Comparison of ENCODE assay signal across 19 cellular contexts in genomic region chr5:150397749-150398431, GRCh38. TPM values are rescaled to one million over a fixed set of nuclear protein-coding genes. Genes with fewer than 3 reads are reported as not detected.
DNase-seq lines count a peak whose midpoint lies in the region; ATAC-seq, FAIRE-seq and TF ChIP-seq lines count a peak whose summit lies in the region.
"Had no signal": no experiment of that assay in that cellular context is flagged by ENCODE, and none has a peak within 500 bp of the region (broad histone marks: within the 10 kb centered on the region; RNA-seq: fewer than 3 reads in every experiment).

No MANE protein-coding gene starts in this region.

- H3K4me2 ChIP-seq in GM23338 (no peak overlapping the region), GM12878 (ENCODE audit: control insufficient read depth, insufficient read depth) (no peak overlapping the region), osteoblast (ENCODE audit: insufficient read depth, low read length) (no peak overlapping the region)
- H3K4me2 ChIP-seq: A549 had no signal

- no peak overlapping the region for H3K4me3 ChIP-seq in GM23338
- H3K4me3 ChIP-seq in GM12878: no peak overlapping the region
- no peak overlapping the region for H3K4me3 ChIP-seq in osteoblast (ENCODE audit: insufficient read depth, low read length)
- H3K4me3 ChIP-seq: A549, sigmoid colon had no signal

- RAD21 ChIA-PET in GM12878 (lab: Charles Lee; ENCODE audit: unreplicated experiment): interaction anchor here (1.2 to 8.6 kb wide), 8 partner anchors 13 to 238 kb away, joined by 3 to 115 read pairs (median 4); partner anchors contain the start of gene CD74

- no peak for TF ChIP-seq EP300 in GM12878 (IDR thresholded peaks at IDR 0.05; ENCODE audit: borderline replicate concordance in 1 of 2, control insufficient read depth in 1 of 2, low read depth in 2 of 2, low read length in 2 of 2)

- POLR2A ChIA-PET in activated CD4-positive, alpha-beta memory T cell treated with anti-CD3 and anti-CD28 coated beads, Interleukin-2, amount 10 ng/mL, durations not matched to agents 7 days and 5 days (lab: Charles Lee): interaction anchor here (0.7 to 6.4 kb wide), 9 partner anchors 9 to 46 kb away, joined by 3 to 74 read pairs (median 4); partner anchors contain the start of genes CD74 and TCOF1
- POLR2A ChIA-PET in activated CD4-positive, alpha-beta memory T cell treated with anti-CD3 and anti-CD28 coated beads for 36 hours (lab: Charles Lee): interaction anchor here (1.2 kb wide), 1 partner anchor 13 kb away, joined by 3 read pairs; no protein-coding TSS in a partner anchor
- POLR2A ChIA-PET in GM12878 (lab: Charles Lee): interaction anchor here (1.1 to 4.9 kb wide), 9 partner anchors 9 to 50 kb away, joined by 4 to 39 read pairs (median 5); partner anchors contain the start of gene CD74

- no peak overlapping the region for H3K4me3 Mint-ChIP-seq in activated CD4-positive, alpha-beta memory T cell treated with anti-CD3 and anti-CD28 coated beads, Interleukin-2, amount 10 ng/mL, durations not matched to agents 7 days and 5 days
- H3K4me3 Mint-ChIP-seq in activated CD4-positive, alpha-beta memory T cell treated with anti-CD3 and anti-CD28 coated beads for 36 hours: no peak overlapping the region
- H3K4me3 Mint-ChIP-seq in GM23338: peak overlapping the region; percentile 5; the same call in 1 of the 3 replicates

- H3K27ac ChIP-seq in GM23338 (ENCODE audit: low read depth) (no peak overlapping the region), GM12878 (ENCODE audit: control insufficient read depth, insufficient read depth) (no peak overlapping the region), osteoblast (ENCODE audit: low read depth, low read length) (no peak overlapping the region)
- H3K27ac ChIP-seq: A549, sigmoid colon had no signal

- in situ Hi-C loops in GM12878 (cut with MboI): no loop called here

- FAIRE-seq in GM12878 (lab: Jason Lieb, UNC): no peak
- FAIRE-seq: A549, urothelium cell line had no signal

- H3K27me3 ChIP-seq in GM23338 (ENCODE audit: insufficient read depth): no peaks in the 10 kb centered on the region
- H3K27me3 ChIP-seq in GM12878 (replicated peaks in 1 of 2; ENCODE audit: control insufficient read depth in 2 of 2, insufficient read depth in 2 of 2, low read length in 1 of 2): no peaks in the 10 kb centered on the region
- no peaks in the 10 kb centered on the region for H3K27me3 ChIP-seq in osteoblast (ENCODE audit: insufficient read depth, low read length)
- H3K27me3 ChIP-seq: sigmoid colon had no signal

- peaks cover 7% of the 10 kb centered on the region; the same call in 1 of the 2 replicates for H4K20me1 ChIP-seq in GM23338 (replicated peaks; ENCODE audit: insufficient read depth)
- peaks cover 13% of the 10 kb centered on the region for H4K20me1 ChIP-seq in GM12878 (ENCODE audit: control insufficient read depth, insufficient read depth)
- H4K20me1 ChIP-seq in osteoblast (ENCODE audit: insufficient read depth, low read length): no peaks in the 10 kb centered on the region

- no peak for DNase-seq in activated CD4-positive, alpha-beta memory T cell treated with anti-CD3 and anti-CD28 coated beads, Interleukin-2, amount 10 ng/mL, durations not matched to agents 7 days and 5 days
- no peak for DNase-seq in activated CD4-positive, alpha-beta memory T cell treated with anti-CD3 and anti-CD28 coated beads for 36 hours
- DNase-seq in GM23338 (ENCODE audit: low spot score) (no peak), GM12878 (ENCODE audit: low read depth, low spot score) (no peak), osteoblast (ENCODE audit: insufficient read length, low spot score, missing footprints) (peak; percentile 25), DMS79 (lab: John Stamatoyannopoulos, UW) (no peak), NCI-H446 treated with DMSO at 0.1 percent for 48 hours (lab: John Stamatoyannopoulos, UW) (no peak)
- DNase-seq: effector CD8-positive, alpha-beta T cell; foreskin melanocyte; GDM1; GOT3; NCI-H1436 treated with DMSO at 0.1 percent for 48 hours; NCI-H510A; sigmoid colon; stimulated activated CD4-positive, alpha-beta T cell treated with anti-CD3 and anti-CD28 coated beads, Interleukin-4, amount 100 ng/mL, for 4 hours had no signal

- ATAC-seq in GM23338 (peak; percentile 6; the same call in 2 of the 3 replicates), GM12878 (no peak), HG03442 (IDR thresholded peaks at IDR 0.05; ENCODE audit: unreplicated experiment) (no peak)

- SMC1A ChIA-PET in GM12878 (lab: Charles Lee; ENCODE audit: uncharacterized antibody, unreplicated experiment): interaction anchor here (0.7 to 8.1 kb wide), 16 partner anchors 8 to 65 kb away, joined by 3 to 127 read pairs (median 4); partner anchors contain the start of genes CD74 and TCOF1

- TF ChIP-seq CTCF in GM23338 (conservative IDR thresholded peaks at IDR 0.05; ENCODE audit: low read depth in 2 of 2): peak in 1 of 2 experiments; percentile 30; a peak in 2 of 4 replicates
- no peak for TF ChIP-seq CTCF in GM12878 (IDR thresholded peaks at IDR 0.05 in 2 of 3, conservative IDR thresholded peaks at IDR 0.05 in 1 of 3; ENCODE audit: control insufficient read depth in 2 of 3, extremely low read depth in 1 of 3, insufficient read depth in 1 of 3, low read depth in 3 of 3, low read length in 3 of 3)
- no peak for TF ChIP-seq CTCF in osteoblast (IDR thresholded peaks at IDR 0.05; ENCODE audit: extremely low read depth, low read depth, low read length)

- H3K79me2 ChIP-seq in GM23338 (replicated peaks; ENCODE audit: insufficient read depth) (no peaks in the 10 kb centered on the region), GM12878 (ENCODE audit: control insufficient read depth, insufficient read depth, low read length) (no peaks in the 10 kb centered on the region), osteoblast (ENCODE audit: insufficient read depth, low read length) (no peaks in the 10 kb centered on the region)

- CTCF ChIA-PET in activated CD4-positive, alpha-beta memory T cell treated with anti-CD3 and anti-CD28 coated beads, Interleukin-2, amount 10 ng/mL, durations not matched to agents 7 days and 5 days (lab: Charles Lee): interaction anchor here (1.0 to 3.3 kb wide), 11 partner anchors 9 to 47 kb away, joined by 3 to 29 read pairs (median 5); partner anchors contain the start of gene CD74
- CTCF ChIA-PET in activated CD4-positive, alpha-beta memory T cell treated with anti-CD3 and anti-CD28 coated beads for 36 hours (lab: Charles Lee): interaction anchor here (0.7 to 3.9 kb wide), 12 partner anchors 13 to 52 kb away, joined by 3 to 28 read pairs (median 6); partner anchors contain the start of genes CD74 and RPS14
- CTCF ChIA-PET in GM12878 (lab: Yijun Ruan, JAX): interaction anchor here (0.6 to 14.0 kb wide), 23 partner anchors 8 to 148 kb away, joined by 3 to 274 read pairs (median 6); partner anchors contain the start of gene CD74

- H3K4me1 Mint-ChIP-seq in activated CD4-positive, alpha-beta memory T cell treated with anti-CD3 and anti-CD28 coated beads, Interleukin-2, amount 10 ng/mL, durations not matched to agents 7 days and 5 days: no peaks in the 10 kb centered on the region
- no peaks in the 10 kb centered on the region for H3K4me1 Mint-ChIP-seq in activated CD4-positive, alpha-beta memory T cell treated with anti-CD3 and anti-CD28 coated beads for 36 hours (ENCODE audit: low read depth)
- H3K4me1 Mint-ChIP-seq in GM23338: no peaks in the 10 kb centered on the region; the same call in 2 of the 3 replicates

- BruUV-seq in GM12878 (replicated peaks; lab: Mats Ljungman, UMichigan): no TSS peak

- no peak overlapping the region for H3K9ac ChIP-seq in GM12878 (ENCODE audit: control insufficient read depth, insufficient read depth, low read length)

- H3K9me2 ChIP-seq in GM23338 (ENCODE audit: insufficient read depth): no peaks in the 10 kb centered on the region

- H3K9me3 ChIP-seq in GM12878 (replicated peaks; ENCODE audit: control insufficient read depth, insufficient read depth, low read length) (no peaks in the 10 kb centered on the region), osteoblast (ENCODE audit: low read depth, low read length) (no peaks in the 10 kb centered on the region)
- H3K9me3 ChIP-seq: A549, sigmoid colon had no signal

- H2AFZ ChIP-seq in GM23338 (no peak overlapping the region), GM12878 (ENCODE audit: control insufficient read depth, low read depth, low read length) (no peak overlapping the region), osteoblast (ENCODE audit: low read length) (no peak overlapping the region)

- H3K4me1 ChIP-seq in GM23338 (ENCODE audit: insufficient read depth): no peaks in the 10 kb centered on the region
- H3K4me1 ChIP-seq in GM12878 (ENCODE audit: control insufficient read depth, insufficient read depth, low read length): peaks cover 10% of the 10 kb centered on the region
- H3K4me1 ChIP-seq in osteoblast (ENCODE audit: insufficient read depth, low read length): no peaks in the 10 kb centered on the region
- H3K4me1 ChIP-seq: A549, sigmoid colon had no signal

- peak; percentile 36; the same call in 1 of the 2 replicates for TF ChIP-seq POLR2A in GM12878 (IDR thresholded peaks at IDR 0.05; ENCODE audit: low read depth, low read length)

- no peak for TF ChIP-seq RAD21 in GM12878 (IDR thresholded peaks at IDR 0.05; ENCODE audit: insufficient read depth, low read depth, low read length)

- H3K36me3 Mint-ChIP-seq in activated CD4-positive, alpha-beta memory T cell treated with anti-CD3 and anti-CD28 coated beads, Interleukin-2, amount 10 ng/mL, durations not matched to agents 7 days and 5 days (ENCODE audit: low read depth): peaks cover 52% of the 10 kb centered on the region
- H3K36me3 Mint-ChIP-seq in activated CD4-positive, alpha-beta memory T cell treated with anti-CD3 and anti-CD28 coated beads for 36 hours: peaks cover 48% of the 10 kb centered on the region
- peaks cover 87% of the 10 kb centered on the region for H3K36me3 Mint-ChIP-seq in GM23338 (ENCODE audit: low read depth)

- no peaks in the 10 kb centered on the region for H3K27me3 Mint-ChIP-seq in activated CD4-positive, alpha-beta memory T cell treated with anti-CD3 and anti-CD28 coated beads, Interleukin-2, amount 10 ng/mL, durations not matched to agents 7 days and 5 days
- H3K27me3 Mint-ChIP-seq in activated CD4-positive, alpha-beta memory T cell treated with anti-CD3 and anti-CD28 coated beads for 36 hours: no peaks in the 10 kb centered on the region
- H3K27me3 Mint-ChIP-seq in GM23338 (ENCODE audit: insufficient read depth, low read depth, poor library complexity): peaks cover 11% of the 10 kb centered on the region

- 86% methylated on average over 8 of the region's 8 CpGs for WGBS in GM12878 (ENCODE audit: insufficient coverage, insufficient replicate concordance, low lambda C conversion rate, missing lambda C conversion rate)

- 0 out of 2 replicates have a peak, but pooled peaks cover 7% of the 10 kb centered on the region for H3F3A ChIP-seq in GM23338 (replicated peaks; ENCODE audit: low read depth)

- H3K36me3 ChIP-seq in GM23338 (ENCODE audit: insufficient read depth) (peaks cover 22% of the 10 kb centered on the region), GM12878 (ENCODE audit: control insufficient read depth in 2 of 2, insufficient read depth in 2 of 2, low read length in 1 of 2) (peaks cover 39% of the 10 kb centered on the region in 2 experiments), osteoblast (ENCODE audit: insufficient read depth, low read length) (peaks cover 56% of the 10 kb centered on the region)

- intact Hi-C loops in activated CD4-positive, alpha-beta memory T cell treated with anti-CD3 and anti-CD28 coated beads for 36 hours (cut with micrococcal nuclease): loop anchor here (1.0 kb wide), 1 partner anchor 38 kb away; no protein-coding TSS in a partner anchor
- intact Hi-C loops in GM12878 (cut with micrococcal nuclease; ENCODE audit: unreplicated experiment): loop anchor here (1.0 kb wide), 1 partner anchor 38 kb away; no protein-coding TSS in a partner anchor

- peak overlapping the region; percentile 35 for H3K27ac Mint-ChIP-seq in activated CD4-positive, alpha-beta memory T cell treated with anti-CD3 and anti-CD28 coated beads, Interleukin-2, amount 10 ng/mL, durations not matched to agents 7 days and 5 days
- H3K27ac Mint-ChIP-seq in activated CD4-positive, alpha-beta memory T cell treated with anti-CD3 and anti-CD28 coated beads for 36 hours: no peak overlapping the region
- no peak overlapping the region for H3K27ac Mint-ChIP-seq in GM23338

- H3K9me3 Mint-ChIP-seq in activated CD4-positive, alpha-beta memory T cell treated with anti-CD3 and anti-CD28 coated beads, Interleukin-2, amount 10 ng/mL, durations not matched to agents 7 days and 5 days: no peaks in the 10 kb centered on the region
- H3K9me3 Mint-ChIP-seq in activated CD4-positive, alpha-beta memory T cell treated with anti-CD3 and anti-CD28 coated beads for 36 hours: no peaks in the 10 kb centered on the region
- H3K9me3 Mint-ChIP-seq in GM23338: no peaks in the 10 kb centered on the region; the same call in 2 of the 3 replicates

RNA-seq across cellular contexts. Expression of gene CD74, which starts 14.8 kb away (rescaled TPM):
- total RNA-seq in activated CD4-positive, alpha-beta memory T cell treated with anti-CD3 and anti-CD28 coated beads, Interleukin-2, amount 10 ng/mL, durations not matched to agents 7 days and 5 days: 1,000 to 10,000 TPM; 1,158 to 1,180 TPM
- total RNA-seq in activated CD4-positive, alpha-beta memory T cell treated with anti-CD3 and anti-CD28 coated beads for 36 hours: 100 to 1,000 TPM; 251 to 254 TPM
- total RNA-seq in GM23338 (2014; rRNA removed; shearing (Covaris generic)): 49.8 and 54.8 TPM in 2 replicates
- 98.4 and 105 TPM in 2 replicates for polyA plus RNA-seq in GM23338 (2016; fragmentation: Nextera tagmentation; extraction: Ambion mirVana)
- 2,823 and 2,919 TPM in 2 replicates for total RNA-seq in GM12878 (2013; cell fraction: nucleolus; rRNA removed)
- total RNA-seq in GM12878 (2014; rRNA removed): 10,156 and 11,063 TPM in 2 replicates
- 2,507 and 2,767 TPM in 2 replicates for total RNA-seq in GM12878 (2014; rRNA removed; fragmentation: Illumina TruSeq; extraction: Trizol)
- 4,973 and 5,010 TPM in 2 replicates for total RNA-seq in GM12878 (2021)
- polyA plus RNA-seq in GM12878 (2011; ENCODE audit: low read depth): 4,271 TPM
- polyA plus RNA-seq in GM12878 (2011; rRNA removed): 309 and 1,760 TPM in 2 replicates
- polyA plus RNA-seq in GM12878 (2011; cell fraction: cytosol; rRNA removed): 1,718 and 2,321 TPM in 2 replicates
- 1,510 and 1,766 TPM in 2 replicates for polyA plus RNA-seq in GM12878 (2011; cell fraction: nucleus; rRNA removed)
- 6,323 and 7,232 TPM in 2 replicates for polyA plus RNA-seq in GM12878 (2012)
- 3,291 and 4,542 TPM in 2 replicates for polyA plus RNA-seq in GM12878 (2014; fragmentation: Illumina TruSeq; extraction: Trizol)
- polyA plus RNA-seq in GM12878 (2014; fragmentation: Nextera tagmentation; extraction: Ambion mirVana): 1,000 to 10,000 TPM; 1,387 to 2,107 TPM
- 3,302 and 5,141 TPM in 2 replicates for polyA plus RNA-seq in GM12878 (2014; rRNA removed)
- 1,000 to 10,000 TPM; 6,006 to 6,596 TPM for polyA plus RNA-seq in GM12878 (2016; fragmentation: Nextera tagmentation; extraction: Ambion mirVana)
- 1,457 and 1,517 TPM in 2 replicates for polyA minus RNA-seq in GM12878 (2011; rRNA and poly(A)+ RNA removed)
- polyA minus RNA-seq in GM12878 (2011; cell fraction: cytosol; rRNA and poly(A)+ RNA removed): 1,302 and 1,364 TPM in 2 replicates
- 388 and 604 TPM in 2 replicates for polyA minus RNA-seq in GM12878 (2011; cell fraction: nucleus; rRNA and poly(A)+ RNA removed)
- 21.4 and 83.4 TPM in 2 replicates for total RNA-seq in osteoblast
- polyA plus RNA-seq: A549, neural cell had no signal

RNA-seq across cellular contexts. Expression of gene TCOF1, which starts 40.4 kb away (rescaled TPM):
- total RNA-seq in activated CD4-positive, alpha-beta memory T cell treated with anti-CD3 and anti-CD28 coated beads, Interleukin-2, amount 10 ng/mL, durations not matched to agents 7 days and 5 days: 10 to 100 TPM; 52.8 to 53.0 TPM
- total RNA-seq in activated CD4-positive, alpha-beta memory T cell treated with anti-CD3 and anti-CD28 coated beads for 36 hours: 10 to 100 TPM; 91.3 to 95.0 TPM
- total RNA-seq in GM23338 (2014; rRNA removed; shearing (Covaris generic)): 152 and 165 TPM in 2 replicates
- 83.4 and 86.8 TPM in 2 replicates for polyA plus RNA-seq in GM23338 (2016; fragmentation: Nextera tagmentation; extraction: Ambion mirVana)
- total RNA-seq in GM12878 (2013; cell fraction: nucleolus; rRNA removed): 55.0 and 67.3 TPM in 2 replicates
- 35.0 and 42.1 TPM in 2 replicates for total RNA-seq in GM12878 (2014; rRNA removed)
- total RNA-seq in GM12878 (2014; rRNA removed; fragmentation: Illumina TruSeq; extraction: Trizol): 30.5 and 35.6 TPM in 2 replicates
- total RNA-seq in GM12878 (2021): 74.7 and 83.9 TPM in 2 replicates
- 11.1 TPM for polyA plus RNA-seq in GM12878 (2011; ENCODE audit: low read depth)
- polyA plus RNA-seq in GM12878 (2011; rRNA removed): 6.4 and 12.7 TPM in 2 replicates
- polyA plus RNA-seq in GM12878 (2011; cell fraction: cytosol; rRNA removed): 17.0 and 18.6 TPM in 2 replicates
- polyA plus RNA-seq in GM12878 (2011; cell fraction: nucleus; rRNA removed): 48.4 and 68.2 TPM in 2 replicates
- 20.7 and 25.6 TPM in 2 replicates for polyA plus RNA-seq in GM12878 (2012)
- polyA plus RNA-seq in GM12878 (2014; fragmentation: Illumina TruSeq; extraction: Trizol): 39.4 and 56.1 TPM in 2 replicates
- polyA plus RNA-seq in GM12878 (2014; fragmentation: Nextera tagmentation; extraction: Ambion mirVana): 10 to 100 TPM in 1 of 2 experiments, 1 to 10 TPM in 1; 8.7 to 12.3 TPM
- polyA plus RNA-seq in GM12878 (2014; rRNA removed): 35.4 and 44.6 TPM in 2 replicates
- polyA plus RNA-seq in GM12878 (2016; fragmentation: Nextera tagmentation; extraction: Ambion mirVana): 10 to 100 TPM; 71.2 to 76.3 TPM
- polyA minus RNA-seq in GM12878 (2011; rRNA and poly(A)+ RNA removed): 14.8 and 21.1 TPM in 2 replicates
- 11.4 and 13.2 TPM in 2 replicates for polyA minus RNA-seq in GM12878 (2011; cell fraction: cytosol; rRNA and poly(A)+ RNA removed)
- 19.5 and 38.2 TPM in 2 replicates for polyA minus RNA-seq in GM12878 (2011; cell fraction: nucleus; rRNA and poly(A)+ RNA removed)
- 12.3 and 12.4 TPM in 2 replicates for total RNA-seq in osteoblast

RNA-seq across cellular contexts. Expression of gene RPS14, which starts 51.6 kb away (rescaled TPM):
- total RNA-seq in activated CD4-positive, alpha-beta memory T cell treated with anti-CD3 and anti-CD28 coated beads, Interleukin-2, amount 10 ng/mL, durations not matched to agents 7 days and 5 days: 1,000 to 10,000 TPM; 2,316 to 2,367 TPM
- 1,000 to 10,000 TPM; 3,748 to 3,882 TPM for total RNA-seq in activated CD4-positive, alpha-beta memory T cell treated with anti-CD3 and anti-CD28 coated beads for 36 hours
- total RNA-seq in GM23338 (2014; rRNA removed; shearing (Covaris generic)): 1,443 and 1,506 TPM in 2 replicates
- 2,790 and 2,911 TPM in 2 replicates for polyA plus RNA-seq in GM23338 (2016; fragmentation: Nextera tagmentation; extraction: Ambion mirVana)
- total RNA-seq in GM12878 (2013; cell fraction: nucleolus; rRNA removed): 281 and 294 TPM in 2 replicates
- 3,103 and 3,139 TPM in 2 replicates for total RNA-seq in GM12878 (2014; rRNA removed)
- total RNA-seq in GM12878 (2014; rRNA removed; fragmentation: Illumina TruSeq; extraction: Trizol): 2,472 and 2,596 TPM in 2 replicates
- total RNA-seq in GM12878 (2021): 3,369 and 3,514 TPM in 2 replicates
- polyA plus RNA-seq in GM12878 (2011; ENCODE audit: low read depth): 9,466 TPM
- polyA plus RNA-seq in GM12878 (2011; rRNA removed): 3,820 and 3,850 TPM in 2 replicates
- 6,340 and 8,149 TPM in 2 replicates for polyA plus RNA-seq in GM12878 (2011; cell fraction: cytosol; rRNA removed)
- 1,312 and 1,697 TPM in 2 replicates for polyA plus RNA-seq in GM12878 (2011; cell fraction: nucleus; rRNA removed)
- polyA plus RNA-seq in GM12878 (2012): 4,574 and 5,154 TPM in 2 replicates
- 3,219 and 4,047 TPM in 2 replicates for polyA plus RNA-seq in GM12878 (2014; fragmentation: Illumina TruSeq; extraction: Trizol)
- 1,000 to 10,000 TPM; 2,295 to 2,356 TPM for polyA plus RNA-seq in GM12878 (2014; fragmentation: Nextera tagmentation; extraction: Ambion mirVana)
- 3,649 and 3,781 TPM in 2 replicates for polyA plus RNA-seq in GM12878 (2014; rRNA removed)
- 1,000 to 10,000 TPM; 2,318 to 2,319 TPM for polyA plus RNA-seq in GM12878 (2016; fragmentation: Nextera tagmentation; extraction: Ambion mirVana)
- 1,451 and 1,695 TPM in 2 replicates for polyA minus RNA-seq in GM12878 (2011; rRNA and poly(A)+ RNA removed)
- polyA minus RNA-seq in GM12878 (2011; cell fraction: cytosol; rRNA and poly(A)+ RNA removed): 359 and 410 TPM in 2 replicates
- polyA minus RNA-seq in GM12878 (2011; cell fraction: nucleus; rRNA and poly(A)+ RNA removed): 135 and 152 TPM in 2 replicates
- 1,720 and 2,211 TPM in 2 replicates for total RNA-seq in osteoblast

Comparison
In these comparisons a context has a peak if more than half of its experiments do, and no peak if none do; other contexts are left out.
1. RNA of gene CD74, which starts 14.8 kb away (total RNA-seq): 2,507 to 11,063 TPM in GM12878 and 1,158 to 1,180 TPM in activated CD4-positive, alpha-beta memory T cell treated with anti-CD3 and anti-CD28 coated beads, Interleukin-2, amount 10 ng/mL, durations not matched to agents 7 days and 5 days; 251 to 254 TPM in activated CD4-positive, alpha-beta memory T cell treated with anti-CD3 and anti-CD28 coated beads for 36 hours, 49.8 to 54.8 TPM in GM23338 and 21.4 to 83.4 TPM in osteoblast; every median in the first group is over 4 times any median in the second.